Comparison of ENCODE assay signal across 1 cellular context in the genomic region with DNA sequence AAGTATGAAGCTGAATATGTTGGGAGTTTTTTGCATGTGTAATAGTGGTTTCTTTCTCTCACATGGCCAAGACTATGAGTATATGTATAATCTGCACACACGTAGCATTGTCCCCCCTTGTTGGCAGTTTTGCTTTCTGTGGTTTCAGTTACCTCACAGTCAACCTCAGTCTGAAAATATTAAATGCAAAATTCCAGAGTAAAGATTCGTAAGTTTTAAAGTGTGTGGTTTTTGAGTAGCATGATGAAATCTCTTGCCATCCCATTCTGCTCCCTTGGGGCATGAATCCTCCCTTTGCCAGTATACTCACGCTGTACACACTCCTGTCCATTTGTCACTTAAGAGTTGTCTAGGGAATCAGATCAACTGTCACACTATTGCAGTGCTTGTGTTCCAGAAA.
TF ChIP-seq lines count a peak whose summit lies in the region.

No MANE protein-coding gene starts in this region.

TF ChIP-seq in GM12878, 131 proteins besides CTCF, POLR2A, EP300 and RAD21 (continued from another document):
- TF ChIP-seq MEF2B (IDR thresholded peaks at IDR 0.05; ENCODE audit: partially characterized antibody, poor library complexity, severe bottlenecking): no peak
- TF ChIP-seq BCL3 (IDR thresholded peaks at IDR 0.05; ENCODE audit: borderline replicate concordance, insufficient read depth, low read depth, low read length, poor library complexity, severe bottlenecking): no peak
- TF ChIP-seq MTA3 (IDR thresholded peaks at IDR 0.05; ENCODE audit: borderline replicate concordance, low read length): no peak
- TF ChIP-seq RELB (IDR thresholded peaks at IDR 0.05; ENCODE audit: low read depth): no peak
- TF ChIP-seq ZBTB11 (CRISPR knock-in tag; IDR thresholded peaks at IDR 0.05): no peak
- TF ChIP-seq RUNX3 (IDR thresholded peaks at IDR 0.05; ENCODE audit: low read length): peak; percentile 50; the same call in 1 of the 2 replicates
- no peak for TF ChIP-seq SMC3 (IDR thresholded peaks at IDR 0.05; ENCODE audit: borderline replicate concordance, low read length)
- no peak for TF ChIP-seq CBX3 (IDR thresholded peaks at IDR 0.05; ENCODE audit: borderline replicate concordance, low read depth)
- no peak for TF ChIP-seq HDGF (IDR thresholded peaks at IDR 0.05)
- 0 out of 2 replicates have a peak, but pooled peaks have one; percentile 4 for TF ChIP-seq NR2C1 (IDR thresholded peaks at IDR 0.05)
- TF ChIP-seq, protein P1, sequence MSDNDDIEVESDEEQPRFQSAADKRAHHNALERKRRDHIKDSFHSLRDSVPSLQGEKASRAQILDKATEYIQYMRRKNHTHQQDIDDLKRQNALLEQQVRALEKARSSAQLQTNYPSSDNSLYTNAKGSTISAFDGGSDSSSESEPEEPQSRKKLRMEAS (IDR thresholded peaks at IDR 0.05; ENCODE audit: low read depth, low read length): no peak
- no peak for TF ChIP-seq POU2F2 (IDR thresholded peaks at IDR 0.05; ENCODE audit: borderline replicate concordance, low read depth, low read length)
- no peak for TF ChIP-seq JUND (IDR thresholded peaks at IDR 0.05; ENCODE audit: low read depth, low read length)
- TF ChIP-seq HSF1 (IDR thresholded peaks at IDR 0.05; ENCODE audit: low read depth, low read length): no peak
